ENCODE assay signal across 14 cellular contexts in the genomic region with DNA sequence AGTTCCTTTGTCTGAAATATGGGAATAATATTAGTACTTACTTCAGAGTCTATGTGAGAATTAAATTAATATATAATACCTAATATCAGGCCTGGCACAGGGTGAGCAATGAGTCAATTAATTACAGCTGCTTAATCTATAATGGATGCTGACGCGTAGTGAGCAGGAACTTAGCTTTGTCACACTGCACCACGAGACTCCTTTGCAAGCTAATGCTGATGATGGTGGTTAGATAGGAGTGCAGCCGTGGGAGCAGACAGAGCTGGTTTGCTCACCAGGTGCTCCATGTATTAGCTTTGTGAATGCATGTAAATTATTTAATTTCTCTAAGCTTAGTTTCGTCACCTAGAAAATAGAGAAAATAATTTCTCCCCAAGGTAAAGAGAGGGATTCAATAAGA. TPM values are rescaled to one million over a fixed set of nuclear protein-coding genes. Genes with fewer than 3 reads are reported as not detected.
"Had no signal": no experiment of that assay in that cellular context is flagged by ENCODE, and none has a peak within 500 bp of the region (broad histone marks: within the 10 kb centered on the region; RNA-seq: fewer than 3 reads in every experiment).

No MANE protein-coding gene starts in this region.

- H3K4me1 Mint-ChIP-seq: activated CD4-positive, alpha-beta memory T cell treated with anti-CD3 and anti-CD28 coated beads, Interleukin-2, amount 10 ng/mL, durations not matched to agents 7 days and 5 days; central memory CD8-positive, alpha-beta T cell; memory B cell had no signal

- H3K27ac ChIP-seq: stomach, uterus had no signal

- H3K36me3 ChIP-seq: stomach, uterus had no signal

- H3K27ac Mint-ChIP-seq: activated CD4-positive, alpha-beta memory T cell treated with anti-CD3 and anti-CD28 coated beads, Interleukin-2, amount 10 ng/mL, durations not matched to agents 7 days and 5 days; activated naive CD8-positive, alpha-beta T cell treated with anti-CD3 and anti-CD28 coated beads, Interleukin-2, amount 10 ng/mL, durations not matched to agents 7 days and 5 days; memory B cell had no signal

- H3K9me3 Mint-ChIP-seq: activated CD4-positive, alpha-beta memory T cell treated with anti-CD3 and anti-CD28 coated beads, Interleukin-2, amount 10 ng/mL, durations not matched to agents 7 days and 5 days; activated naive CD8-positive, alpha-beta T cell treated with anti-CD3 and anti-CD28 coated beads, Interleukin-2, amount 10 ng/mL, durations not matched to agents 7 days and 5 days; central memory CD8-positive, alpha-beta T cell; memory B cell; nephron had no signal

- H3K4me3 ChIP-seq: stomach, uterus had no signal

- H3K9me3 ChIP-seq: stomach, uterus had no signal

- H3K27me3 Mint-ChIP-seq: activated CD4-positive, alpha-beta memory T cell treated with anti-CD3 and anti-CD28 coated beads, Interleukin-2, amount 10 ng/mL, durations not matched to agents 7 days and 5 days; activated naive CD8-positive, alpha-beta T cell treated with anti-CD3 and anti-CD28 coated beads, Interleukin-2, amount 10 ng/mL, durations not matched to agents 7 days and 5 days; memory B cell had no signal

- H3K36me3 Mint-ChIP-seq: memory B cell had no signal

- H3K4me1 ChIP-seq: uterus had no signal

- DNase-seq: activated CD4-positive, alpha-beta memory T cell treated with anti-CD3 and anti-CD28 coated beads, Interleukin-2, amount 10 ng/mL, durations not matched to agents 7 days and 5 days; activated CD8-positive, alpha-beta memory T cell treated with anti-CD3 and anti-CD28 coated beads, Interleukin-2, amount 50 U/mL, for 4 hours; activated naive CD8-positive, alpha-beta T cell treated with anti-CD3 and anti-CD28 coated beads, Interleukin-2, amount 10 ng/mL, durations not matched to agents 7 days and 5 days; aorta; cortex of kidney; effector CD8-positive, alpha-beta T cell; hypothalamus; stimulated activated CD4-positive, alpha-beta T cell treated with anti-CD3 and anti-CD28 coated beads, Interleukin-15, amount 100 ng/mL, for 24 hours; stomach; SW 1271; uterus had no signal

- H3K4me3 Mint-ChIP-seq: activated CD4-positive, alpha-beta memory T cell treated with anti-CD3 and anti-CD28 coated beads, Interleukin-2, amount 10 ng/mL, durations not matched to agents 7 days and 5 days; activated naive CD8-positive, alpha-beta T cell treated with anti-CD3 and anti-CD28 coated beads, Interleukin-2, amount 10 ng/mL, durations not matched to agents 7 days and 5 days; central memory CD8-positive, alpha-beta T cell; memory B cell; nephron had no signal

- H3K27me3 ChIP-seq: stomach, uterus had no signal

RNA-seq across cellular contexts. Expression of gene KCNJ15, which starts 35.1 kb away (rescaled TPM):
- total RNA-seq: activated CD4-positive, alpha-beta memory T cell treated with anti-CD3 and anti-CD28 coated beads, Interleukin-2, amount 10 ng/mL, durations not matched to agents 7 days and 5 days; activated naive CD8-positive, alpha-beta T cell treated with anti-CD3 and anti-CD28 coated beads, Interleukin-2, amount 10 ng/mL, durations not matched to agents 7 days and 5 days had no signal
